ENCODE assay signal across 6 cellular contexts in genomic region chr6:4561078-4561435, GRCh38.
"Had no signal": no experiment of that assay in that cellular context is flagged by ENCODE, and none has a peak within 500 bp of the region (broad histone marks: within the 10 kb centered on the region; RNA-seq: fewer than 3 reads in every experiment).

No MANE protein-coding gene starts in this region.

- H3K27ac ChIP-seq: GM23248, HL-60 had no signal

- H3K4me3 ChIP-seq: GM23248, HAP-1 had no signal

- H3K36me3 Mint-ChIP-seq: IgD-negative memory B cell had no signal

- H3K36me3 ChIP-seq: HAP-1 had no signal

- DNase-seq: GM23248, GOT3, HFFc6 had no signal

- H3K27ac Mint-ChIP-seq: HFFc6, IgD-negative memory B cell had no signal

- H3K4me3 Mint-ChIP-seq: HFFc6 had no signal

- H3K9me3 Mint-ChIP-seq: HFFc6 had no signal
